In the genomic region with DNA sequence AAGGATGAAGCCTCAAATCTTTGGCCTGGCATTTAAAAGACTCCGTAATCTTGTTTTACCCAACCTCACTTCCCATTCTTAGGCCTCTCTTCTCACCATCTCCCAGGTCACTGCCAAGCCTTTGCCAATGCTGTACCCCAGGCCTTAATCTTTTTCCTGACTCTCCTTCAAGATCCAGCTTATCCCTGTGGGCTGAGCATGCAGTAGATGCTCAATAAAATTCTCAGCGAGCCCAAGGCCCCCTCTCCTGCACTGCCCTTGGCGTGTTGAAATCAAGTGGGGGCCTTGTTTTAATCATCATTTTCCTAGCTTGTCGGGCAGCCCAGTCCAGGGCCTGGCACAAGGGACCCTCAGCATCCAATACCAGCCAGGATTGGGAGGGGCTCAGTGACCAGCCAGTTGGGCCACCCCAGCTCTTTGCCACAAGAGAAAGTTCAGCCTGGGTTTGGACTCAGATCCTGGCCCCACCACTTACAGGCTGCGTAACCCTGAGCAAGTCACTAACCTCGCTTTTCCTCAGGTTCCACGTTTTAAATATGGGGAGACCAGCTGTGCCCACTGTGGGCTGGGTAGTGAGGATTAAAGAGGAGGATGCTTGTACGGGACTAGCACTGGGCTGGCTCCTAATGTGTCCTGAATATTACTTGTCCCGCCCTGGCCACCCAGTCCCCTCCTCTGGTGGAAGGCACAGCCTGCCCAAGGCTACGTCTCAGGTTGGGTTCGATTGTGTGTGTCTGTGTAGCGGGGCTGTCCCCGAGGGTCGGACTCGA, we compare ENCODE assay signal across 8 cellular contexts. TPM values are rescaled to one million over a fixed set of nuclear protein-coding genes. Genes with fewer than 3 reads are reported as not detected.
DNase-seq lines count a peak whose midpoint lies in the region; TF ChIP-seq lines count a peak whose summit lies in the region.

No MANE protein-coding gene starts in this region.

- H3K36me3 Mint-ChIP-seq in T-helper 2 cell treated with Interferon-gamma antibody and Interleukin-4, amounts not matched to agents 5 μg/mL and 100 μg/mL, for 36 hours (ENCODE audit: low read depth), result peaks cover 12% of the 10 kb centered on the region

- H3K27me3 ChIP-seq in tibial artery, result no peaks in the 10 kb centered on the region

- TF ChIP-seq CTCF in lower leg skin (IDR thresholded peaks at IDR 0.05) (no peak), tibial artery (IDR thresholded peaks at IDR 0.05) (no peak)

- no peaks in the 10 kb centered on the region for H3K36me3 ChIP-seq in tibial artery

- DNase-seq in T-helper 2 cell treated with Interferon-gamma antibody and Interleukin-4, amounts not matched to agents 5 μg/mL and 100 μg/mL, for 36 hours (ENCODE audit: low spot score), result no peak
- DNase-seq in T-helper 2 cell (no peak), lower leg skin (ENCODE audit: low spot score in 2 of 2) (peak in 1 of 2 donors; percentile 87), tibial artery (no peak), NCI-H128 (lab: John Stamatoyannopoulos, UW; ENCODE audit: unreplicated experiment) (no peak), C1 segment of cervical spinal cord (lab: John Stamatoyannopoulos, UW) (no peak), KBM-7 (no peak)

- WGBS in lower leg skin, 2 donors, result 45 to 76% methylated on average over 8 to 14 of the region's 15 CpGs

- no peaks in the 10 kb centered on the region for H3K9me3 ChIP-seq in tibial artery

- intact Hi-C loops in lower leg skin (cut with DNase I; ENCODE audit: low total_unique reads), result loop anchor here (10.0 kb wide), 1 partner anchor 389 kb away; no protein-coding TSS in a partner anchor
- intact Hi-C loops in tibial artery (cut with DNase I; ENCODE audit: low total_unique reads), result no loop called here

- peaks cover 0 to 33% (median 23%) of the 10 kb centered on the region in 4 donors for H3K4me1 ChIP-seq in tibial artery

- no peak for TF ChIP-seq POLR2A in lower leg skin (IDR thresholded peaks at IDR 0.05)

- peak overlapping the region; percentile 94 for H3K4me3 Mint-ChIP-seq in T-helper 2 cell treated with Interferon-gamma antibody and Interleukin-4, amounts not matched to agents 5 μg/mL and 100 μg/mL, for 36 hours

- H3K4me3 ChIP-seq in lower leg skin (ENCODE audit: low read depth, poor library complexity, severe bottlenecking) (peak overlapping the region; percentile 1), tibial artery (peak overlapping the region; percentile 82 to 97)

- H3K9me3 Mint-ChIP-seq in T-helper 2 cell treated with Interferon-gamma antibody and Interleukin-4, amounts not matched to agents 5 μg/mL and 100 μg/mL, for 36 hours, result no peaks in the 10 kb centered on the region

- H3K27ac ChIP-seq in angular gyrus (ENCODE audit: low read depth, low read length) (peak overlapping the region; percentile 99), tibial artery (peak overlapping the region; percentile 96 to 99)

- in situ Hi-C loops in KBM-7 (cut with MboI; ENCODE audit: low pct_unique_long_range_greater_than_20kb, low sequenced_read_pairs), result no loop called here

- H3K27ac Mint-ChIP-seq in T-helper 2 cell treated with Interferon-gamma antibody and Interleukin-4, amounts not matched to agents 5 μg/mL and 100 μg/mL, for 36 hours, result peak overlapping the region; percentile 82

- peaks cover 12% of the 10 kb centered on the region for H3K4me1 Mint-ChIP-seq in T-helper 2 cell treated with Interferon-gamma antibody and Interleukin-4, amounts not matched to agents 5 μg/mL and 100 μg/mL, for 36 hours (ENCODE audit: low read depth)

- H3K27me3 Mint-ChIP-seq in T-helper 2 cell treated with Interferon-gamma antibody and Interleukin-4, amounts not matched to agents 5 μg/mL and 100 μg/mL, for 36 hours (ENCODE audit: low read depth), result no peaks in the 10 kb centered on the region

RNA-seq across cellular contexts. Expression of a gene that starts 0.9 kb away (rescaled TPM):
- 10 to 100 TPM; 57.8 to 94.0 (median 80.7) TPM for total RNA-seq in lower leg skin
